ENCODE assay signal across 1 cellular context in the genomic region with DNA sequence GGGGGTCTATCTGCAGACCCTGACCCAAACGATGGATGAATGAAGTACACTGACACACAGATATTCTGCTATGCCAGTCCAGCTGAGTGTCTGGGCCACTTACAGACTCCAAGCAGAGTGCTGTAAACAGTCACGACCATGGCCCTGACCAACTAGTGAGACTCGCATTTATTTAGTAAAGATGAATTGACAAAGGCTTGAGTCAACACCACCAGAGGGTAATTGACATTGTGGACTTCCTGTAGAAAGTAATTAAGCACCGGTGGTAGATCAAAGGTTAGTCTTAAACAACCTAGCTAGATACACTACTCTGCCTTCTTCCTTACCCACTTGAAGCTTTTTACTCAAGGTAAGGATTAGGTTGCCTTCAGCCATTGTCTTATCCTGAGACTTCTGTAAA.
TF ChIP-seq lines count a peak whose summit lies in the region.

No MANE protein-coding gene starts in this region.

TF ChIP-seq in A549, 52 proteins besides CTCF, POLR2A, EP300 and RAD21 (continued from another document):
- TF ChIP-seq, protein P1, sequence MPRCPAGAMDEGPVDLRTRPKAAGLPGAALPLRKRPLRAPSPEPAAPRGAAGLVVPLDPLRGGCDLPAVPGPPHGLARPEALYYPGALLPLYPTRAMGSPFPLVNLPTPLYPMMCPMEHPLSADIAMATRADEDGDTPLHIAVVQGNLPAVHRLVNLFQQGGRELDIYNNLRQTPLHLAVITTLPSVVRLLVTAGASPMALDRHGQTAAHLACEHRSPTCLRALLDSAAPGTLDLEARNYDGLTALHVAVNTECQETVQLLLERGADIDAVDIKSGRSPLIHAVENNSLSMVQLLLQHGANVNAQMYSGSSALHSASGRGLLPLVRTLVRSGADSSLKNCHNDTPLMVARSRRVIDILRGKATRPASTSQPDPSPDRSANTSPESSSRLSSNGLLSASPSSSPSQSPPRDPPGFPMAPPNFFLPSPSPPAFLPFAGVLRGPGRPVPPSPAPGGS (IDR thresholded peaks at IDR 0.05) = no peak
- TF ChIP-seq JUNB (IDR thresholded peaks at IDR 0.05) = no peak
- no peak for TF ChIP-seq HOXA7 (CRISPR knock-in tag; IDR thresholded peaks at IDR 0.05)
- TF ChIP-seq, protein P2, sequence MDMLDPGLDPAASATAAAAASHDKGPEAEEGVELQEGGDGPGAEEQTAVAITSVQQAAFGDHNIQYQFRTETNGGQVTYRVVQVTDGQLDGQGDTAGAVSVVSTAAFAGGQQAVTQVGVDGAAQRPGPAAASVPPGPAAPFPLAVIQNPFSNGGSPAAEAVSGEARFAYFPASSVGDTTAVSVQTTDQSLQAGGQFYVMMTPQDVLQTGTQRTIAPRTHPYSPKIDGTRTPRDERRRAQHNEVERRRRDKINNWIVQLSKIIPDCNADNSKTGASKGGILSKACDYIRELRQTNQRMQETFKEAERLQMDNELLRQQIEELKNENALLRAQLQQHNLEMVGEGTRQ (IDR thresholded peaks at IDR 0.05) = no peak
